Comparison of ENCODE assay signal across 1 cellular context in the genomic region with DNA sequence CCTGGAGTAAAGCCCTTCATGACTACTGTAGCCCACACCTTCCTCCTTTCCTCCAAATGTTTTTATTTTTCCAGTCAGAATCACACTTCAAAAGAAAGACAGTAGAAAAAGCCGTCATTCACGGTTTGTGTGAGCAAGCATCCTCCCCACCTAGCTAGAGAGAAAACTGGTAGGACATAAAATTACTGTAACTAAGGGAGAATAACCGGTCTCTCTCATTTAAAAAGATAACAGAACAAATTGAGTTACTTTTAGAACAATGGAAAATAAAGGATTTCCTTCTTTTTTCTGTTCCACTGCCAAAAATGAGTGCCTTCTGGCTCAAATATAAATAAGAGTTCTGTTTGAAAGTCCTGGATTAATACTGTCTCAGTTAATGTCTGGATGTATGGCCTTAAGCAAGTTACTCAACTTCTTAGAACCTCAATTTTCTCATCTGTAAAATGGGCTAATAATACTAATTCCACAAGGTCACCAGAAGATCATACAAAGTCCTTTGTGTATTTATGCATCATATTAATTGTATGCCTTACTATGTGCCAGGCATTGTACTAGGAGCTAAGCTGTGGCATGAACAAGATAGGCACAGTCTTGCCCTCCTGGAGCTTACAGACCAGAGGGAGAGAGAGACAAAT.
TF ChIP-seq lines count a peak whose summit lies in the region.

No MANE protein-coding gene starts in this region.

TF ChIP-seq in K562, 482 proteins besides CTCF, POLR2A, EP300 and RAD21 (continued from another document):
- TF ChIP-seq, protein P1, sequence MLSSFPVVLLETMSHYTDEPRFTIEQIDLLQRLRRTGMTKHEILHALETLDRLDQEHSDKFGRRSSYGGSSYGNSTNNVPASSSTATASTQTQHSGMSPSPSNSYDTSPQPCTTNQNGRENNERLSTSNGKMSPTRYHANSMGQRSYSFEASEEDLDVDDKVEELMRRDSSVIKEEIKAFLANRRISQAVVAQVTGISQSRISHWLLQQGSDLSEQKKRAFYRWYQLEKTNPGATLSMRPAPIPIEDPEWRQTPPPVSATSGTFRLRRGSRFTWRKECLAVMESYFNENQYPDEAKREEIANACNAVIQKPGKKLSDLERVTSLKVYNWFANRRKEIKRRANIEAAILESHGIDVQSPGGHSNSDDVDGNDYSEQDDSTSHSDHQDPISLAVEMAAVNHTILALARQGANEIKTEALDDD (IDR thresholded peaks at IDR 0.05), result no peak
- no peak for TF ChIP-seq ZC3H11A (IDR thresholded peaks at IDR 0.05; ENCODE audit: low read depth, low read length)
- TF ChIP-seq NBN (IDR thresholded peaks at IDR 0.05; ENCODE audit: low read depth), result no peak
- no peak for TF ChIP-seq KLF1 (tag; IDR thresholded peaks at IDR 0.05)
- TF ChIP-seq HDAC8 (tag; IDR thresholded peaks at IDR 0.05), result no peak
- no peak for TF ChIP-seq SIRT6 (IDR thresholded peaks at IDR 0.05; ENCODE audit: low read depth, low read length)
- no peak for TF ChIP-seq SRSF7 (optimal IDR thresholded peaks at IDR 0.05; ENCODE audit: low read depth, low read length)
- TF ChIP-seq NFATC3 (IDR thresholded peaks at IDR 0.05), result no peak
